ENCODE assay signal across 8 cellular contexts in genomic region chr10:103661198-103661950, GRCh38.
A peak's percentile ranks its signal among the peaks of the same experiment; 100 is the strongest.
DNase-seq lines count a peak whose midpoint lies in the region; ATAC-seq and TF ChIP-seq lines count a peak whose summit lies in the region.

No MANE protein-coding gene starts in this region.

- DNase-seq in UCSD-AML1 (lab: John Stamatoyannopoulos, UW; ENCODE audit: unreplicated experiment): peak; percentile 61
- DNase-seq in choroid plexus epithelial cell (ENCODE audit: low read depth): peak; percentile 95
- peak; percentile 87 for DNase-seq in left lobe of liver (ENCODE audit: low spot score)
- peak; percentile 42 for DNase-seq in stimulated activated CD8-positive, alpha-beta memory T cell treated with anti-CD3 and anti-CD28 coated beads, Interleukin-4, amount 100 ng/mL, for 48 hours

- H3K27ac ChIP-seq in C4-2B: peak overlapping the region; percentile 70

- peak overlapping the region; percentile 75 for H3K4me3 ChIP-seq in choroid plexus epithelial cell (ENCODE audit: low read depth, low read length)

- no peak for TF ChIP-seq CTCF in C4-2B (conservative IDR thresholded peaks at IDR 0.05)
- no peak for TF ChIP-seq CTCF in choroid plexus epithelial cell (conservative IDR thresholded peaks at IDR 0.05; ENCODE audit: low read depth, low read length)

- ATAC-seq in HG03432 (IDR thresholded peaks at IDR 0.05; ENCODE audit: unreplicated experiment) (peak; percentile 35), left lobe of liver (peak; percentile 59), GM18502 (IDR thresholded peaks at IDR 0.05; ENCODE audit: poor library complexity, unreplicated experiment) (no peak), HG02759 (IDR thresholded peaks at IDR 0.05; ENCODE audit: unreplicated experiment) (no peak)

Comparison
In these comparisons a context has a peak if more than half of its experiments do, and no peak if none do; other contexts are left out.
1. ATAC-seq: peak in HG03432 (single experiment) and left lobe of liver (single experiment); none in GM18502 (single experiment) and HG02759 (single experiment).
2. DNase-seq: peak in every context shown above with its lines; median percentile 95 in choroid plexus epithelial cell; 87 in left lobe of liver; 61 in UCSD-AML1; 42 in stimulated activated CD8-positive, alpha-beta memory T cell treated with anti-CD3 and anti-CD28 coated beads, Interleukin-4, amount 100 ng/mL, for 48 hours.